ENCODE assay signal across 1 cellular context in the genomic region with DNA sequence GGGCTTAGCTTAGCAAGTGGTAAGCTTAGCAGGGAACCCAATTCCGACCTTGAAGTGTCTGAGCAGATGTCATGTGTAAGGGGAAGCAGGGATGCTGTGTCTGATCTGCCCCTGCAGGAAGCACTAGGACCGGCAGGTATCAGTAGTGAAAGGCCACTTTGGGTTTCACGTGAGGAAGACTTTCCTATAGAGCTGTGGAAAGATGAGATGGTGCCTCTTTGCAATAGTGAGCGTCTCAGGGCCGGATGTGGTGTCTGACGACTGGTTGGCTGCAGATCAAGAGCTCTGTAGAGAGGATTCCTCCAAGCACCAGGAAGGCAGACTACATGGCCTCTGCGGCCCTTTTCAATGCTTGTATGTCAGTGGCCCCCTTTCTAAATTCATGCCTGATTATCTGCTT.
TF ChIP-seq lines count a peak whose summit lies in the region.

No MANE protein-coding gene starts in this region.

TF ChIP-seq in K562, 482 proteins besides CTCF, POLR2A, EP300 and RAD21:
- TF ChIP-seq, protein P1, sequence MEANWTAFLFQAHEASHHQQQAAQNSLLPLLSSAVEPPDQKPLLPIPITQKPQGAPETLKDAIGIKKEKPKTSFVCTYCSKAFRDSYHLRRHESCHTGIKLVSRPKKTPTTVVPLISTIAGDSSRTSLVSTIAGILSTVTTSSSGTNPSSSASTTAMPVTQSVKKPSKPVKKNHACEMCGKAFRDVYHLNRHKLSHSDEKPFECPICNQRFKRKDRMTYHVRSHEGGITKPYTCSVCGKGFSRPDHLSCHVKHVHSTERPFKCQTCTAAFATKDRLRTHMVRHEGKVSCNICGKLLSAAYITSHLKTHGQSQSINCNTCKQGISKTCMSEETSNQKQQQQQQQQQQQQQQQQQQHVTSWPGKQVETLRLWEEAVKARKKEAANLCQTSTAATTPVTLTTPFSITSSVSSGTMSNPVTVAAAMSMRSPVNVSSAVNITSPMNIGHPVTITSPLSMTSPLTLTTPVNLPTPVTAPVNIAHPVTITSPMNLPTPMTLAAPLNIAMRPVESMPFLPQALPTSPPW (CRISPR knock-in tag; IDR thresholded peaks at IDR 0.05): no peak
- TF ChIP-seq, protein P2, sequence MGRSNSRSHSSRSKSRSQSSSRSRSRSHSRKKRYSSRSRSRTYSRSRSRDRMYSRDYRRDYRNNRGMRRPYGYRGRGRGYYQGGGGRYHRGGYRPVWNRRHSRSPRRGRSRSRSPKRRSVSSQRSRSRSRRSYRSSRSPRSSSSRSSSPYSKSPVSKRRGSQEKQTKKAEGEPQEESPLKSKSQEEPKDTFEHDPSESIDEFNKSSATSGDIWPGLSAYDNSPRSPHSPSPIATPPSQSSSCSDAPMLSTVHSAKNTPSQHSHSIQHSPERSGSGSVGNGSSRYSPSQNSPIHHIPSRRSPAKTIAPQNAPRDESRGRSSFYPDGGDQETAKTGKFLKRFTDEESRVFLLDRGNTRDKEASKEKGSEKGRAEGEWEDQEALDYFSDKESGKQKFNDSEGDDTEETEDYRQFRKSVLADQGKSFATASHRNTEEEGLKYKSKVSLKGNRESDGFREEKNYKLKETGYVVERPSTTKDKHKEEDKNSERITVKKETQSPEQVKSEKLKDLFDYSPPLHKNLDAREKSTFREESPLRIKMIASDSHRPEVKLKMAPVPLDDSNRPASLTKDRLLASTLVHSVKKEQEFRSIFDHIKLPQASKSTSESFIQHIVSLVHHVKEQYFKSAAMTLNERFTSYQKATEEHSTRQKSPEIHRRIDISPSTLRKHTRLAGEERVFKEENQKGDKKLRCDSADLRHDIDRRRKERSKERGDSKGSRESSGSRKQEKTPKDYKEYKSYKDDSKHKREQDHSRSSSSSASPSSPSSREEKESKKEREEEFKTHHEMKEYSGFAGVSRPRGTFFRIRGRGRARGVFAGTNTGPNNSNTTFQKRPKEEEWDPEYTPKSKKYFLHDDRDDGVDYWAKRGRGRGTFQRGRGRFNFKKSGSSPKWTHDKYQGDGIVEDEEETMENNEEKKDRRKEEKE (IDR thresholded peaks at IDR 0.05; ENCODE audit: borderline replicate concordance in 1 of 2, control insufficient read depth in 1 of 2, low read depth in 2 of 2, low read length in 1 of 2): no peak
- TF ChIP-seq, protein P3, sequence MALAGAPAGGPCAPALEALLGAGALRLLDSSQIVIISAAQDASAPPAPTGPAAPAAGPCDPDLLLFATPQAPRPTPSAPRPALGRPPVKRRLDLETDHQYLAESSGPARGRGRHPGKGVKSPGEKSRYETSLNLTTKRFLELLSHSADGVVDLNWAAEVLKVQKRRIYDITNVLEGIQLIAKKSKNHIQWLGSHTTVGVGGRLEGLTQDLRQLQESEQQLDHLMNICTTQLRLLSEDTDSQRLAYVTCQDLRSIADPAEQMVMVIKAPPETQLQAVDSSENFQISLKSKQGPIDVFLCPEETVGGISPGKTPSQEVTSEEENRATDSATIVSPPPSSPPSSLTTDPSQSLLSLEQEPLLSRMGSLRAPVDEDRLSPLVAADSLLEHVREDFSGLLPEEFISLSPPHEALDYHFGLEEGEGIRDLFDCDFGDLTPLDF (CRISPR knock-in tag; IDR thresholded peaks at IDR 0.05): no peak
- TF ChIP-seq, protein P4, sequence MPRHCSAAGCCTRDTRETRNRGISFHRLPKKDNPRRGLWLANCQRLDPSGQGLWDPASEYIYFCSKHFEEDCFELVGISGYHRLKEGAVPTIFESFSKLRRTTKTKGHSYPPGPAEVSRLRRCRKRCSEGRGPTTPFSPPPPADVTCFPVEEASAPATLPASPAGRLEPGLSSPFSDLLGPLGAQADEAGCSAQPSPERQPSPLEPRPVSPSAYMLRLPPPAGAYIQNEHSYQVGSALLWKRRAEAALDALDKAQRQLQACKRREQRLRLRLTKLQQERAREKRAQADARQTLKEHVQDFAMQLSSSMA (CRISPR knock-in tag; IDR thresholded peaks at IDR 0.05): no peak
- no peak for TF ChIP-seq NR2C1 (IDR thresholded peaks at IDR 0.05)
- TF ChIP-seq NR2C1 (tag; IDR thresholded peaks at IDR 0.05): no peak
- TF ChIP-seq RBFOX2 (IDR thresholded peaks at IDR 0.05; ENCODE audit: low read depth, low read length): no peak
- no peak for TF ChIP-seq ELF4 (CRISPR knock-in tag; IDR thresholded peaks at IDR 0.05)
- TF ChIP-seq ZBED1 (IDR thresholded peaks at IDR 0.05): no peak
- TF ChIP-seq SMAD4 (CRISPR knock-in tag; conservative IDR thresholded peaks at IDR 0.05): no peak
- TF ChIP-seq KDM2B (CRISPR knock-in tag; IDR thresholded peaks at IDR 0.05): no peak
- no peak for TF ChIP-seq JUN (IDR thresholded peaks at IDR 0.05; ENCODE audit: borderline replicate concordance, low read depth, low read length)
- TF ChIP-seq JUN (CRISPR knock-in tag; IDR thresholded peaks at IDR 0.05; ENCODE audit: borderline replicate concordance): no peak
- no peak for TF ChIP-seq HDAC2 (IDR thresholded peaks at IDR 0.05)
- TF ChIP-seq, protein P5, sequence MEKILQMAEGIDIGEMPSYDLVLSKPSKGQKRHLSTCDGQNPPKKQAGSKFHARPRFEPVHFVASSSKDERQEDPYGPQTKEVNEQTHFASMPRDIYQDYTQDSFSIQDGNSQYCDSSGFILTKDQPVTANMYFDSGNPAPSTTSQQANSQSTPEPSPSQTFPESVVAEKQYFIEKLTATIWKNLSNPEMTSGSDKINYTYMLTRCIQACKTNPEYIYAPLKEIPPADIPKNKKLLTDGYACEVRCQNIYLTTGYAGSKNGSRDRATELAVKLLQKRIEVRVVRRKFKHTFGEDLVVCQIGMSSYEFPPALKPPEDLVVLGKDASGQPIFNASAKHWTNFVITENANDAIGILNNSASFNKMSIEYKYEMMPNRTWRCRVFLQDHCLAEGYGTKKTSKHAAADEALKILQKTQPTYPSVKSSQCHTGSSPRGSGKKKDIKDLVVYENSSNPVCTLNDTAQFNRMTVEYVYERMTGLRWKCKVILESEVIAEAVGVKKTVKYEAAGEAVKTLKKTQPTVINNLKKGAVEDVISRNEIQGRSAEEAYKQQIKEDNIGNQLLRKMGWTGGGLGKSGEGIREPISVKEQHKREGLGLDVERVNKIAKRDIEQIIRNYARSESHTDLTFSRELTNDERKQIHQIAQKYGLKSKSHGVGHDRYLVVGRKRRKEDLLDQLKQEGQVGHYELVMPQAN (IDR thresholded peaks at IDR 0.05; ENCODE audit: borderline replicate concordance): no peak
- TF ChIP-seq ZFX (CRISPR knock-in tag; IDR thresholded peaks at IDR 0.05): no peak
- no peak for TF ChIP-seq FOXK1 (CRISPR knock-in tag; IDR thresholded peaks at IDR 0.05; ENCODE audit: borderline replicate concordance)
- TF ChIP-seq GABPB2 (CRISPR knock-in tag; conservative IDR thresholded peaks at IDR 0.05): no peak
- no peak for TF ChIP-seq ZNF717 (CRISPR knock-in tag; IDR thresholded peaks at IDR 0.05)
- no peak for TF ChIP-seq PTTG1 (tag; IDR thresholded peaks at IDR 0.05; ENCODE audit: low read depth)
- TF ChIP-seq, protein P6, sequence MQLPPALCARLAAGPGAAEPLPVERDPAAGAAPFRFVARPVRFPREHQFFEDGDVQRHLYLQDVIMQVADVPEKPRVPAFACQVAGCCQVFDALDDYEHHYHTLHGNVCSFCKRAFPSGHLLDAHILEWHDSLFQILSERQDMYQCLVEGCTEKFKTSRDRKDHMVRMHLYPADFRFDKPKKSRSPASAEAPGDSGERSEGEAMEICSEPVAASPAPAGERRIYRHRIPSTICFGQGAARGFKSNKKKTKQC (CRISPR knock-in tag; IDR thresholded peaks at IDR 0.05): no peak
- TF ChIP-seq MYNN (IDR thresholded peaks at IDR 0.05): no peak
- TF ChIP-seq MYNN (CRISPR knock-in tag; IDR thresholded peaks at IDR 0.05): no peak
